Comparison of ENCODE assay signal across 9 cellular contexts in genomic region chr1:150575072-150575489, GRCh38. TPM values are rescaled to one million over a fixed set of nuclear protein-coding genes. Genes with fewer than 3 reads are reported as not detected.
DNase-seq lines count a peak whose midpoint lies in the region; ATAC-seq and TF ChIP-seq lines count a peak whose summit lies in the region.
"Had no signal": no experiment of that assay in that cellular context is flagged by ENCODE, and none has a peak within 500 bp of the region (broad histone marks: within the 10 kb centered on the region; RNA-seq: fewer than 3 reads in every experiment).

No MANE protein-coding gene starts in this region.

- peaks cover 54% of the 10 kb centered on the region for H3K4me1 Mint-ChIP-seq in activated CD8-positive, alpha-beta memory T cell treated with anti-CD3 and anti-CD28 coated beads, Interleukin-2, amount 10 ng/mL, durations not matched to agents 7 days and 5 days

- TF ChIP-seq CTCF in astrocyte of the spinal cord (IDR thresholded peaks at IDR 0.05; ENCODE audit: low read depth, low read length) (no peak), right lobe of liver (IDR thresholded peaks at IDR 0.05) (no peak), transverse colon (IDR thresholded peaks at IDR 0.05) (no peak)

- peaks cover 22 to 55% (median 43%) of the 10 kb centered on the region in 4 donors for H3K36me3 ChIP-seq in right lobe of liver
- H3K36me3 ChIP-seq in transverse colon, result peaks cover 0 to 52% (median 18%) of the 10 kb centered on the region in 4 donors

- H3K4me1 ChIP-seq in right lobe of liver (peaks cover 0 to 45% (median 17%) of the 10 kb centered on the region in 4 donors), transverse colon (peaks cover 28 to 71% (median 53%) of the 10 kb centered on the region in 4 donors)

- H3K4me3 Mint-ChIP-seq in activated CD8-positive, alpha-beta memory T cell treated with anti-CD3 and anti-CD28 coated beads, Interleukin-2, amount 10 ng/mL, durations not matched to agents 7 days and 5 days, result peak overlapping the region; percentile 99

- H3K9me3 ChIP-seq in right lobe of liver, result no peaks in the 10 kb centered on the region
- H3K9me3 ChIP-seq in transverse colon, result no peaks in the 10 kb centered on the region

- CTCF ChIA-PET in activated CD8-positive, alpha-beta memory T cell treated with anti-CD3 and anti-CD28 coated beads, Interleukin-2, amount 10 ng/mL, durations not matched to agents 7 days and 5 days (lab: Charles Lee), result interaction anchor here (1.6 to 15.0 kb wide), 2 partner anchors 12 to 45 kb away, joined by 4 to 297 read pairs; no protein-coding TSS in a partner anchor

- DNase-seq in activated CD8-positive, alpha-beta memory T cell treated with anti-CD3 and anti-CD28 coated beads, Interleukin-2, amount 10 ng/mL, durations not matched to agents 7 days and 5 days, result no peak
- no peak for DNase-seq in activated CD8-positive, alpha-beta memory T cell treated with anti-CD3 and anti-CD28 coated beads, Interleukin-2, amount 50 U/mL, for 48 hours
- DNase-seq in astrocyte of the spinal cord (ENCODE audit: low read depth, low spot score), result peak; percentile 33
- DNase-seq in right lobe of liver, result no peak
- DNase-seq in transverse colon, result no peak
- no peak for DNase-seq in GM19240 (ENCODE audit: insufficient read length, low spot score)
- no peak for DNase-seq in NCI-H2081 (lab: John Stamatoyannopoulos, UW)
- no peak for DNase-seq in DMS79 treated with DMSO at 0.1 percent for 48 hours (lab: John Stamatoyannopoulos, UW)
- DNase-seq: MV-4-11 had no signal

- in situ Hi-C loops in astrocyte of the spinal cord (cut with HindIII; ENCODE audit: low sequenced_read_pairs) (no loop called here), transverse colon (cut with MboI; ENCODE audit: low pct_ligation_motif_present in 1 of 4, low pct_unique_long_range_greater_than_20kb in 1 of 4, low sequenced_read_pairs in 3 of 4) (no loop called here)

- ATAC-seq in activated CD8-positive, alpha-beta memory T cell treated with anti-CD3 and anti-CD28 coated beads, Interleukin-2, amount 10 ng/mL, durations not matched to agents 7 days and 5 days, result no peak
- peak in 1 of 4 donors; percentile 4 for ATAC-seq in right lobe of liver

- H3K27ac ChIP-seq in right lobe of liver, result peak overlapping the region; percentile 96 to 99 (median 99)
- peak overlapping the region; percentile 98 to 99 (median 98) for H3K27ac ChIP-seq in transverse colon

- peaks cover 74% of the 10 kb centered on the region for H3K36me3 Mint-ChIP-seq in activated CD8-positive, alpha-beta memory T cell treated with anti-CD3 and anti-CD28 coated beads, Interleukin-2, amount 10 ng/mL, durations not matched to agents 7 days and 5 days

- H3K27me3 Mint-ChIP-seq in activated CD8-positive, alpha-beta memory T cell treated with anti-CD3 and anti-CD28 coated beads, Interleukin-2, amount 10 ng/mL, durations not matched to agents 7 days and 5 days, result no peaks in the 10 kb centered on the region

- H3K27me3 ChIP-seq in right lobe of liver (no peaks in the 10 kb centered on the region), transverse colon (no peaks in the 10 kb centered on the region)

- intact Hi-C loops in right lobe of liver (cut with DNase I) (loop anchor here in 1 of 2 donors (5.0 kb wide), 1 partner anchor 37 kb away; no protein-coding TSS in a partner anchor), transverse colon (cut with DNase I; ENCODE audit: low total_unique reads) (no loop called here)

- TF ChIP-seq EP300 in transverse colon (IDR thresholded peaks at IDR 0.05; ENCODE audit: low read depth), result no peak

- peak overlapping the region; percentile 97 for H3K27ac Mint-ChIP-seq in activated CD8-positive, alpha-beta memory T cell treated with anti-CD3 and anti-CD28 coated beads, Interleukin-2, amount 10 ng/mL, durations not matched to agents 7 days and 5 days

- 10% methylated on average over 4 of the region's 4 CpGs for WGBS in right lobe of liver (ENCODE audit: insufficient coverage, low coverage, low lambda C conversion rate, missing lambda C conversion rate)
- 33 to 47% methylated on average over 4 of the region's 4 CpGs for WGBS in transverse colon (ENCODE audit: low coverage in 1 of 2), 2 donors

- no peaks in the 10 kb centered on the region for H3K9me3 Mint-ChIP-seq in activated CD8-positive, alpha-beta memory T cell treated with anti-CD3 and anti-CD28 coated beads, Interleukin-2, amount 10 ng/mL, durations not matched to agents 7 days and 5 days (ENCODE audit: low read depth)

- H3K4me3 ChIP-seq in astrocyte of the spinal cord (ENCODE audit: low read depth, low read length) (peak overlapping the region; percentile 83), right lobe of liver (peak overlapping the region; percentile 61 to 99 (median 63)), transverse colon (peak overlapping the region; percentile 85 to 97 (median 91))

- TF ChIP-seq POLR2A in right lobe of liver (IDR thresholded peaks at IDR 0.05) (peak; percentile 59), transverse colon (IDR thresholded peaks at IDR 0.05) (peak; percentile 23)

RNA-seq across cellular contexts. Expression of gene MCL1, which starts 4.3 kb away (rescaled TPM):
- 100 to 1,000 TPM; 373 to 408 TPM for total RNA-seq in activated CD8-positive, alpha-beta memory T cell treated with anti-CD3 and anti-CD28 coated beads, Interleukin-2, amount 10 ng/mL, durations not matched to agents 7 days and 5 days
- total RNA-seq in right lobe of liver (100 to 1,000 TPM in 5 of 6 experiments, 10 to 100 TPM in 1; 83.6 to 266 (median 158) TPM), transverse colon (100 to 1,000 TPM; 176 to 395 (median 269) TPM)

RNA-seq across cellular contexts. Expression of gene ADAMTSL4, which starts 25.9 kb away (rescaled TPM):
- total RNA-seq in activated CD8-positive, alpha-beta memory T cell treated with anti-CD3 and anti-CD28 coated beads, Interleukin-2, amount 10 ng/mL, durations not matched to agents 7 days and 5 days, result under 1 TPM; 0.18 to 0.35 TPM
- 10 to 100 TPM; 20.5 to 35.2 (median 31.5) TPM for total RNA-seq in right lobe of liver
- total RNA-seq in transverse colon, result 10 to 100 TPM in 3 of 4 donors, 1 to 10 TPM in 1; 7.2 to 26.2 (median 16.3) TPM

RNA-seq across cellular contexts. Expression of gene ENSA, which starts 54.3 kb away (rescaled TPM):
- total RNA-seq in activated CD8-positive, alpha-beta memory T cell treated with anti-CD3 and anti-CD28 coated beads, Interleukin-2, amount 10 ng/mL, durations not matched to agents 7 days and 5 days, result 100 to 1,000 TPM; 202 to 252 TPM
- total RNA-seq in right lobe of liver (100 to 1,000 TPM in 2 of 6 experiments, 10 to 100 TPM in 4; 60.4 to 166 (median 71.2) TPM), transverse colon (100 to 1,000 TPM; 111 to 174 (median 158) TPM)

RNA-seq across cellular contexts. Expression of gene FALEC, which starts 59.5 kb away (rescaled TPM):
- under 1 TPM in 1 of 2 experiments, not detected in 1; 0.59 TPM for total RNA-seq in activated CD8-positive, alpha-beta memory T cell treated with anti-CD3 and anti-CD28 coated beads, Interleukin-2, amount 10 ng/mL, durations not matched to agents 7 days and 5 days
- not detected for total RNA-seq in right lobe of liver
- not detected for total RNA-seq in transverse colon

Comparison
In these comparisons a context has a peak if more than half of its experiments do, and no peak if none do; other contexts are left out.
1. RNA of gene ADAMTSL4, which starts 25.9 kb away (total RNA-seq): 20.5 to 35.2 TPM in right lobe of liver and 7.2 to 26.2 TPM in transverse colon; 0.18 to 0.35 TPM in activated CD8-positive, alpha-beta memory T cell treated with anti-CD3 and anti-CD28 coated beads, Interleukin-2, amount 10 ng/mL, durations not matched to agents 7 days and 5 days; every median in the first group is over 4 times any median in the second.
2. Peak in every context shown above with its lines, with median percentiles within 50 percentile points of each other: H3K4me3 ChIP-seq.